ENCODE assay signal across 11 cellular contexts in the genomic region with DNA sequence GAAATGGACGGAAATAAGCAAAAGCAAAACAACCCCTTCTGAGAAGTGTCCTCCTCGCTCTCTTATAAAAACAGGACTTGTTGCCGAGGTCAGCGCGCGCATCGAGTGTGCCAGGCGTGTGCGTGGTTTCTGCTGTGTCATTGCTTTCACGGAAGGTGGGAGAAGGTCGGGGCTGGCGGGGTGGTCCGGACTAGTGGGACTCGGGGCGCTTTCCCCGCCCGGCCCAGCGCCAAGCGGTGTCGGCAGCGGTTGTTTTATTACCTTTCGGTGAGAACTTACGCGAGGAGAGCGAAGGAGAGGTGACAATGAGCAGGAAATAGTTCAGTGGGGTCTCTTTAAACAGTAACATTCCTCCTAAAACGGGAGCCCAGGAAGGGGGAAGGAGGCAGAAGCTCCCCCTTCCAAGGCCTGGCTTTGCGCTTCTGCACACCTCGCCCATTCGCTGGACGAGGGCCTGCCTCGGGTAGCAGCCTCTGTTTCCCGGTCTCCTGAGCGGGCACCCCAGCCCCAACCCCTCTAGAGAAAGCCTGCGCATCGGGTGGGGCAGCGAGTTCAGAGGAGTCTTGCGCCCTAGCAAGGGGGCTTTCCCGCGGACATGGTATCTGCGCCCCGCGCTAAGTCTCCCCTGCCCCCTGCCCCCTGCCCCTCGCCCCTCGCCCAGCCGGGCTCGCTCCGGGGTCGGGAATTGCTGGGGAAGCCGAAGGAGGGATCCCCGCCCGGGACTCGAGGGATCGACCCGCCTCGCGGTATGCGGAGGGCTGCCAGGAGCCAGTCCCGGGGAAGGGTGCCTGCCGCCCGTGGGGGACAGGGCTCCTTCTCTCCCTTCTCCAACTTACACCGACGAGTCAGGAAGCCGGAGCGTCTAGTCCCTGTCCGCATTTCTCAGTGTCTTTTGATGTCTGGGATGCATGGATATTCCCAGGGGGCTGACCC. TPM values are rescaled to one million over a fixed set of nuclear protein-coding genes. Genes with fewer than 3 reads are reported as not detected.
DNase-seq lines count a peak whose midpoint lies in the region; ATAC-seq and TF ChIP-seq lines count a peak whose summit lies in the region.
"Had no signal": no experiment of that assay in that cellular context is flagged by ENCODE, and none has a peak within 500 bp of the region (broad histone marks: within the 10 kb centered on the region; RNA-seq: fewer than 3 reads in every experiment).

No MANE protein-coding gene starts in this region.

- H2AFZ ChIP-seq in mammary epithelial cell (ENCODE audit: low read depth, low read length) = no peak overlapping the region

- H3K9me3 ChIP-seq in breast epithelium = no peaks in the 10 kb centered on the region
- no peaks in the 10 kb centered on the region for H3K9me3 ChIP-seq in mammary epithelial cell (replicated peaks; ENCODE audit: insufficient read depth, low read length)
- H3K9me3 ChIP-seq in adipocyte (ENCODE audit: control insufficient read depth, low read length) = no peaks in the 10 kb centered on the region
- no peaks in the 10 kb centered on the region for H3K9me3 ChIP-seq in mucosa of rectum (ENCODE audit: control insufficient read depth in 2 of 2, low read length in 2 of 2)
- no peaks in the 10 kb centered on the region for H3K9me3 ChIP-seq in thyroid gland

- ATAC-seq in HG02610 (IDR thresholded peaks at IDR 0.05; ENCODE audit: unreplicated experiment) = no peak
- no peak for ATAC-seq in GM19035 (IDR thresholded peaks at IDR 0.05; ENCODE audit: unreplicated experiment)

- TF ChIP-seq CTCF in breast epithelium (IDR thresholded peaks at IDR 0.05) (no peak), mammary epithelial cell (conservative IDR thresholded peaks at IDR 0.05 in 1 of 2, IDR thresholded peaks at IDR 0.05 in 1 of 2; ENCODE audit: extremely low read depth in 1 of 2, insufficient read depth in 1 of 2, low read depth in 1 of 2, low read length in 2 of 2) (no peak), thyroid gland (IDR thresholded peaks at IDR 0.05) (no peak)

- peak overlapping the region; percentile 28 to 59 (median 33) for H3K4me3 ChIP-seq in breast epithelium
- H3K4me3 ChIP-seq in mammary epithelial cell (replicated peaks in 1 of 3; ENCODE audit: insufficient read depth in 1 of 3, low read depth in 2 of 3, low read length in 3 of 3) = no peak overlapping the region
- peak overlapping the region; percentile 33 for H3K4me3 ChIP-seq in adipocyte (ENCODE audit: low read length)
- peak overlapping the region; percentile 17 to 39 for H3K4me3 ChIP-seq in mucosa of rectum (ENCODE audit: low read length in 2 of 2)
- peak overlapping the region in 2 of 3 donors; percentile 30 to 35 for H3K4me3 ChIP-seq in thyroid gland (replicated peaks in 1 of 3)

- in situ Hi-C loops in mammary epithelial cell (cut with MboI; ENCODE audit: low sequenced_read_pairs in 2 of 2) = no loop called here

- H4K20me1 ChIP-seq in mammary epithelial cell (ENCODE audit: insufficient read depth, low read length) = no peaks in the 10 kb centered on the region

- H3K27me3 ChIP-seq in breast epithelium = peaks cover 0 to 83% of the 10 kb centered on the region in 2 donors
- H3K27me3 ChIP-seq in mammary epithelial cell (ENCODE audit: insufficient read depth, low read length) = peaks cover 29% of the 10 kb centered on the region
- peaks cover 87% of the 10 kb centered on the region for H3K27me3 ChIP-seq in adipocyte (replicated peaks; ENCODE audit: control insufficient read depth, insufficient read depth, low read length)
- peaks cover 37 to 53% of the 10 kb centered on the region in 2 donors for H3K27me3 ChIP-seq in mucosa of rectum (ENCODE audit: control insufficient read depth in 2 of 2, insufficient read depth in 2 of 2, low read length in 2 of 2)
- H3K27me3 ChIP-seq in thyroid gland = peaks cover 18% of the 10 kb centered on the region

- H3K27ac ChIP-seq in breast epithelium (no peak overlapping the region), mammary epithelial cell (ENCODE audit: insufficient read depth, low read depth, low read length) (no peak overlapping the region), mucosa of rectum (ENCODE audit: low read depth in 2 of 2, low read length in 2 of 2) (no peak overlapping the region), thyroid gland (no peak overlapping the region)

- H3K36me3 ChIP-seq in breast epithelium (no peaks in the 10 kb centered on the region), mammary epithelial cell (ENCODE audit: insufficient read depth, low read length) (no peaks in the 10 kb centered on the region), adipocyte (ENCODE audit: control insufficient read depth, insufficient read depth, low read length, severe bottlenecking) (no peaks in the 10 kb centered on the region), mucosa of rectum (ENCODE audit: control insufficient read depth in 2 of 2, insufficient read depth in 2 of 2, low read length in 2 of 2) (no peaks in the 10 kb centered on the region), thyroid gland (no peaks in the 10 kb centered on the region)

- no TSS peak for BruUV-seq in mammary epithelial cell (replicated peaks; lab: Mats Ljungman, UMichigan)

- TF ChIP-seq POLR2A in breast epithelium (IDR thresholded peaks at IDR 0.05) (no peak), thyroid gland (IDR thresholded peaks at IDR 0.05) (no peak)

- WGBS in mammary epithelial cell (ENCODE audit: low coverage, missing lambda C conversion rate) = 3% methylated on average over 18 of the region's 65 CpGs
- 4 to 5% methylated on average over 40 to 46 of the region's 65 CpGs for WGBS in thyroid gland, 2 donors

- H3K9ac ChIP-seq in mammary epithelial cell (ENCODE audit: insufficient read depth, low read length) = no peak overlapping the region
- H3K9ac ChIP-seq in adipocyte (ENCODE audit: low read length) = no peak overlapping the region
- H3K9ac ChIP-seq in mucosa of rectum (ENCODE audit: low read depth in 1 of 2, low read length in 2 of 2) = no peak overlapping the region

- H3K4me1 ChIP-seq in breast epithelium (peaks cover 0 to 6% of the 10 kb centered on the region in 2 donors), mammary epithelial cell (ENCODE audit: insufficient read depth, low read length) (no peaks in the 10 kb centered on the region), adipocyte (ENCODE audit: control insufficient read depth, insufficient read depth, low read length) (no peaks in the 10 kb centered on the region), mucosa of rectum (ENCODE audit: control insufficient read depth in 2 of 2, insufficient read depth in 2 of 2, low read length in 2 of 2) (no peaks in the 10 kb centered on the region), thyroid gland (peaks cover 21 to 37% of the 10 kb centered on the region in 2 donors)

- CTCF ChIA-PET in mammary epithelial cell (lab: Charles Lee; ENCODE audit: low non-redundant PET) = no interaction called here

- intact Hi-C loops in breast epithelium (cut with DNase I; ENCODE audit: low total_unique reads) (no loop called here), mammary epithelial cell (cut with micrococcal nuclease) (no loop called here), thyroid gland (cut with DNase I) (no loop called here)

- dilution Hi-C loops in mammary epithelial cell (cut with HindIII; ENCODE audit: low sequenced_read_pairs) = no loop called here

- DNase-seq in breast epithelium (ENCODE audit: low spot score in 2 of 2) (no peak), mammary epithelial cell (no peak), adipocyte (ENCODE audit: low read depth) (no peak), thyroid gland (peak; percentile 18 to 23)
- no peak for DNase-seq in stimulated activated naive CD4-positive, alpha-beta T cell (lab: John Stamatoyannopoulos, UW)
- DNase-seq: aorta, hippocampal formation, SW 1271 had no signal

- H3K79me2 ChIP-seq in mammary epithelial cell (ENCODE audit: insufficient read depth, low read length) = no peaks in the 10 kb centered on the region

- H3K4me2 ChIP-seq in mammary epithelial cell (ENCODE audit: insufficient read depth, low read depth, low read length) = no peak overlapping the region

RNA-seq across cellular contexts. Expression of gene TBXT, which starts 1.2 kb away (rescaled TPM):
- not detected for total RNA-seq in breast epithelium
- total RNA-seq in mammary epithelial cell = not detected
- not detected for polyA plus RNA-seq in mammary epithelial cell
- polyA minus RNA-seq in mammary epithelial cell = not detected
- total RNA-seq in thyroid gland = 1 to 10 TPM in 1 of 4 donors, under 1 TPM in 1, not detected in 2; 0.13 to 1.3 TPM
- total RNA-seq: aorta had no signal
- polyA plus RNA-seq: aorta had no signal

Comparison
In these comparisons a context has a peak if more than half of its experiments do, and no peak if none do; other contexts are left out.
1. H3K4me3 ChIP-seq: peak in breast epithelium (3 of 3), adipocyte (single experiment), mucosa of rectum (2 of 2) and thyroid gland (2 of 3); none in mammary epithelial cell (0 of 3).
2. DNase-seq: peak in thyroid gland (2 of 2); none in breast epithelium (0 of 2), mammary epithelial cell (single experiment), adipocyte (single experiment) and stimulated activated naive CD4-positive, alpha-beta T cell (0 of 6).